In genomic region chr7:127392182-127392565, GRCh38 we compare ENCODE assay signal across 1 cellular context.
TF ChIP-seq lines count a peak whose summit lies in the region.

No MANE protein-coding gene starts in this region.

TF ChIP-seq in K562, 482 proteins besides CTCF, POLR2A, EP300 and RAD21 (continued from another document and continues in another):
- TF ChIP-seq NKRF (IDR thresholded peaks at IDR 0.05; ENCODE audit: borderline replicate concordance) (peak; percentile 59), KLF6 (CRISPR knock-in tag; IDR thresholded peaks at IDR 0.05; ENCODE audit: borderline replicate concordance) (no peak), IFI16 (CRISPR knock-in tag; IDR thresholded peaks at IDR 0.05) (no peak), ZNF23 (CRISPR knock-in tag; IDR thresholded peaks at IDR 0.05) (no peak), ZBTB49 (CRISPR knock-in tag; IDR thresholded peaks at IDR 0.05; ENCODE audit: borderline replicate concordance) (peak; percentile 75; the same call in 1 of the 2 replicates), ZHX1 (conservative IDR thresholded peaks at IDR 0.05; ENCODE audit: low read length) (no peak), SETDB1 (IDR thresholded peaks at IDR 0.05; ENCODE audit: low read length) (no peak), ZNF143 (CRISPR knock-in tag; IDR thresholded peaks at IDR 0.05) (peak; percentile 48; the same call in 1 of the 2 replicates), NUFIP1 (IDR thresholded peaks at IDR 0.05; ENCODE audit: partially characterized antibody) (no peak), PHTF2 (CRISPR knock-in tag; IDR thresholded peaks at IDR 0.05) (no peak), SMARCE1 (IDR thresholded peaks at IDR 0.05) (no peak; the same call in 1 of the 2 replicates), MLX (CRISPR knock-in tag; conservative IDR thresholded peaks at IDR 0.05) (no peak), HMGN3 (IDR thresholded peaks at IDR 0.05; ENCODE audit: borderline replicate concordance, extremely low read depth, insufficient read length, low read depth, low read length) (no peak), THAP12 (CRISPR knock-in tag; IDR thresholded peaks at IDR 0.05) (no peak), JUNB (CRISPR knock-in tag; conservative IDR thresholded peaks at IDR 0.05) (no peak), CXXC5 (CRISPR knock-in tag; IDR thresholded peaks at IDR 0.05) (peak; percentile 85), ZNF699 (CRISPR knock-in tag; IDR thresholded peaks at IDR 0.05; ENCODE audit: insufficient replicate concordance) (no peak), RFX5 (IDR thresholded peaks at IDR 0.05; ENCODE audit: low read depth, low read length) (no peak), TOE1 (IDR thresholded peaks at IDR 0.05; ENCODE audit: borderline replicate concordance) (no peak), TOE1 (CRISPR knock-in tag; IDR thresholded peaks at IDR 0.05; ENCODE audit: borderline replicate concordance, low read depth) (no peak), ZNF407 (IDR thresholded peaks at IDR 0.05; ENCODE audit: low read depth) (no peak), ZNF384 (IDR thresholded peaks at IDR 0.05; ENCODE audit: low read depth, low read length) (peak; percentile 46; the same call in 1 of the 2 replicates), SRSF3 (IDR thresholded peaks at IDR 0.05; ENCODE audit: insufficient read depth, low read length) (peak; percentile 86; the same call in 1 of the 2 replicates), ZNF77 (CRISPR knock-in tag; IDR thresholded peaks at IDR 0.05) (no peak), ASH1L (IDR thresholded peaks at IDR 0.05; ENCODE audit: borderline replicate concordance, low read depth, partially characterized antibody) (no peak), HNRNPH1 (optimal IDR thresholded peaks at IDR 0.05; ENCODE audit: low read depth, low read length) (no peak), MLLT1 (IDR thresholded peaks at IDR 0.05) (peak; percentile 74 to 87), CLOCK (CRISPR knock-in tag; IDR thresholded peaks at IDR 0.05; ENCODE audit: borderline replicate concordance) (no peak), GTF2E2 (tag; IDR thresholded peaks at IDR 0.05) (0 out of 2 replicates have a peak, but pooled peaks have one; percentile 79), HSF4 (CRISPR knock-in tag; IDR thresholded peaks at IDR 0.05; ENCODE audit: borderline replicate concordance) (no peak), E2F1 (CRISPR knock-in tag; IDR thresholded peaks at IDR 0.05) (no peak)
